ENCODE assay signal across 8 cellular contexts in the genomic region with DNA sequence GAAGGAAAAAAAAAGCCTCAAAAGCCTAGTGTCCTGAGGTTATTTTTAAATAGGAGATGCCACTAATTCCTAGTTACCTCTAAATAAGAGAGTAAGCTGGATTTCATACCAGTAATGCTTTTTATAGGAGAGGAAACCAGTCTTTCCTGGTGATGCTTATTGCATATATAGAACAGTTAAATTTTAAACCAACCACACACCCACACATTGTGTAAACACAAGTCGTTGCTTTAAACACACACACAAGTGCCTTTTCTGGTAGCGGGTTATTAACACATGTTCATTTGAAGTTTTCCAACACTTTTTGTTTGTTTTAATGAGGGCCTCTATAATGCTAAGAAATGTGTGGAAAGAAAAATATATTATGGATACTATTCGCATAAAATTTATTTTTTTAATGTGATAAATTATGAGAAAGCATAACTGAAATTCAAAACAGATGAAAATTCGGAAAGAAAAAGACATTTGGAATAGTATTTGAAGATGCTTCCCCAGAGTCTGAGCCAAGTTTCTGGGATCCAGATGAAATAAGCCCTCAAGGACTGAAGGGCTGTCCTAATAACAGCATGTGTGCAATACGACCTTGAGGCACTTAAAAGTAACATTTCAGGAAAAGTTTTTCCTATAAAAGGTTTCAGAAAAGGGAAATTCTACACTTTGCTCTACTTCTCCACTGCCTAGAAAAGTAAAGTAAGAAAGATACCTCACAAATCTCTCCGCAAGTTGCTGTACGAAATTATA. TPM values are rescaled to one million over a fixed set of nuclear protein-coding genes. Genes with fewer than 3 reads are reported as not detected.
DNase-seq lines count a peak whose midpoint lies in the region; ATAC-seq, FAIRE-seq and TF ChIP-seq lines count a peak whose summit lies in the region.

No MANE protein-coding gene starts in this region.

- no peak for TF ChIP-seq CTCF in fibroblast of villous mesenchyme (IDR thresholded peaks at IDR 0.05; ENCODE audit: insufficient read depth, low read depth, low read length)
- TF ChIP-seq CTCF in RWPE1 (conservative IDR thresholded peaks at IDR 0.05; ENCODE audit: low read depth) = no peak

- peak overlapping the region; percentile 99 for H3K27ac Mint-ChIP-seq in T-helper 17 cell

- no peaks in the 10 kb centered on the region for H3K27me3 Mint-ChIP-seq in T-helper 17 cell

- H3K4me3 Mint-ChIP-seq in T-helper 17 cell = peak overlapping the region; percentile 97

- DNase-seq in GM12892 (ENCODE audit: insufficient read length) = no peak
- no peak for DNase-seq in T-helper 17 cell
- DNase-seq in fibroblast of villous mesenchyme (ENCODE audit: low read depth) = peak; percentile 52
- DNase-seq in skeletal muscle cell (ENCODE audit: low read depth) = no peak
- DNase-seq in RWPE1 (ENCODE audit: low spot score) = no peak
- DNase-seq in NCI-H2171 (lab: John Stamatoyannopoulos, UW) = no peak

- no peak for ATAC-seq in T-helper 17 cell
- ATAC-seq in GM21528 (IDR thresholded peaks at IDR 0.05; ENCODE audit: low FRiP score, unreplicated experiment) = no peak
- no peak for ATAC-seq in HG03565 (IDR thresholded peaks at IDR 0.05; ENCODE audit: unreplicated experiment)

- peaks cover 54% of the 10 kb centered on the region for H3K4me1 Mint-ChIP-seq in T-helper 17 cell

- FAIRE-seq in GM12892 (lab: Jason Lieb, UNC) = peak; percentile 17

- H3K4me3 ChIP-seq in fibroblast of villous mesenchyme (ENCODE audit: low read depth, low read length) (peak overlapping the region; percentile 92), skeletal muscle cell (ENCODE audit: low read depth, low read length) (peak overlapping the region; percentile 94)

- peaks cover 16% of the 10 kb centered on the region for H3K36me3 Mint-ChIP-seq in T-helper 17 cell (ENCODE audit: low read depth)

- H3K9me3 ChIP-seq in T-helper 17 cell (ENCODE audit: control insufficient read depth, low read length, poor library complexity, severe bottlenecking) = no peaks in the 10 kb centered on the region

- TF ChIP-seq POLR2A in GM12892 (IDR thresholded peaks at IDR 0.05; ENCODE audit: low read depth, low read length) = no peak

- POLR2A ChIA-PET in RWPE1 (lab: Yijun Ruan, JAX; ENCODE audit: low non-redundant PET) = no interaction called here

- CTCF ChIA-PET in RWPE1 (lab: Yijun Ruan, JAX) = interaction anchor here (0.7 kb wide), 1 partner anchor 131 kb away, joined by 3 read pairs; no protein-coding TSS in a partner anchor

- H3K27ac ChIP-seq in RWPE1 = no peak overlapping the region

RNA-seq across cellular contexts. Expression of gene ANTXR2, which starts 2.0 kb away (rescaled TPM):
- 5.0 TPM for polyA plus RNA-seq in GM12892 (2012; ENCODE audit: missing spikeins)
- total RNA-seq in T-helper 17 cell = 10 to 100 TPM; 58.0 to 58.9 TPM
- 105 and 107 TPM in 2 replicates for total RNA-seq in fibroblast of villous mesenchyme
